In the genomic region with DNA sequence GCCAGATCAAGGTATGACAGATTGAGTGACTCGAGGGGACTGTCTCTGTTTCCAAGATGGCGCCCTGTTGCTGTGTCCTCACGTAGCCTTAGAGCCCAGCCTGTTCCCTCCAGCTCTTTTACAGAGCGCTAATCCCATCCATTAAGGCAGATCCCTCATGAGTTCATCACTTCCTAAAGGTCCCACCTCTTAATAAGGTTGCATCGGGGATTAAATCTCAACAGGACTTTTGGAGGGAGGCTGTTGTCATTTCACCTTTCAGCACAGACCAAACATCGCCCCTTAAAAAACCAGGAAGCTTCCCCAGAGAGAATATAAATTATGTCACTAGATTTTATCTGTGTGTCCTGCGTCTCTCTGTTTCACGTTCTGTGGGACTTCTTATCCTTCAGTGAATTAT, we compare ENCODE assay signal across 24 cellular contexts. TPM values are rescaled to one million over a fixed set of nuclear protein-coding genes. Genes with fewer than 3 reads are reported as not detected.
A peak's percentile ranks its signal among the peaks of the same experiment; 100 is the strongest.
DNase-seq lines count a peak whose midpoint lies in the region; ATAC-seq, FAIRE-seq and TF ChIP-seq lines count a peak whose summit lies in the region.
"Had no signal": no experiment of that assay in that cellular context is flagged by ENCODE, and none has a peak within 500 bp of the region (broad histone marks: within the 10 kb centered on the region; RNA-seq: fewer than 3 reads in every experiment).

No MANE protein-coding gene starts in this region.

- DNase-seq in BE2C (peak; percentile 2), NCI-H146 treated with DMSO at 0.1 percent for 48 hours (lab: John Stamatoyannopoulos, UW; ENCODE audit: unreplicated experiment) (peak; percentile 53), SK-N-DZ (ENCODE audit: low spot score) (peak; percentile 77), keratinocyte (ENCODE audit: low read depth, low spot score) (no peak), body of pancreas (no peak), NCI-H774 (lab: John Stamatoyannopoulos, UW) (no peak)
- no peak for DNase-seq in activated CD4-positive, alpha-beta T cell treated with anti-CD3 and anti-CD28 coated beads, Interleukin-2, amount 10 ng/mL, durations not matched to agents 24 days and 14 days
- DNase-seq: CD4-positive, alpha-beta T cell; COR-L47; DMS 273 treated with DMSO at 0.1 percent for 48 hours; DMS79 treated with DMSO at 0.1 percent for 48 hours; NCI-H1105; NCI-H1694; NCI-H2081; NCI-H446; NCI-H526 treated with DMSO at 0.1 percent for 48 hours; Right ventricle myocardium superior; T-helper 1 cell had no signal

- no peaks in the 10 kb centered on the region for H3K36me3 Mint-ChIP-seq in activated CD4-positive, alpha-beta T cell treated with anti-CD3 and anti-CD28 coated beads, Interleukin-2, amount 10 ng/mL, durations not matched to agents 24 days and 14 days (ENCODE audit: low read depth)

- H3K27me3 ChIP-seq in BE2C = no peaks in the 10 kb centered on the region
- peaks cover 5% of the 10 kb centered on the region for H3K27me3 ChIP-seq in keratinocyte (ENCODE audit: control insufficient read depth, extremely low read depth, insufficient read depth, low read length)
- no peaks in the 10 kb centered on the region for H3K27me3 ChIP-seq in body of pancreas
- H3K27me3 ChIP-seq: BLaER1 had no signal

- no peak overlapping the region for H3K4me3 Mint-ChIP-seq in activated CD4-positive, alpha-beta T cell treated with anti-CD3 and anti-CD28 coated beads, Interleukin-2, amount 10 ng/mL, durations not matched to agents 24 days and 14 days
- H3K4me3 Mint-ChIP-seq: CD4-positive, alpha-beta T cell had no signal

- no peak for TF ChIP-seq CTCF in BE2C (IDR thresholded peaks at IDR 0.05; ENCODE audit: low read depth, low read length)
- no peak for TF ChIP-seq CTCF in keratinocyte (optimal IDR thresholded peaks at IDR 0.05 in 1 of 3, IDR thresholded peaks at IDR 0.05 in 1 of 3, conservative IDR thresholded peaks at IDR 0.05 in 1 of 3; ENCODE audit: extremely low read depth in 1 of 3, insufficient read depth in 2 of 3, low read length in 3 of 3)
- no peak for TF ChIP-seq CTCF in body of pancreas (IDR thresholded peaks at IDR 0.05)

- WGBS in body of pancreas, 2 donors = 66 to 73% methylated on average over 8 of the region's 8 CpGs

- H2AFZ ChIP-seq in keratinocyte (ENCODE audit: control insufficient read depth, low read length) = peak overlapping the region; percentile 42

- H3K4me1 ChIP-seq in BE2C (no peaks in the 10 kb centered on the region), keratinocyte (ENCODE audit: control insufficient read depth, extremely low read depth, insufficient read depth, low read length) (no peaks in the 10 kb centered on the region), body of pancreas (no peaks in the 10 kb centered on the region)
- H3K4me1 ChIP-seq: A549 had no signal

- dilution Hi-C loops in keratinocyte (cut with MboI; ENCODE audit: extremely low pct_ligation_motif_present, low sequenced_read_pairs) = no loop called here

- peaks cover 3% of the 10 kb centered on the region for H3K27me3 Mint-ChIP-seq in activated CD4-positive, alpha-beta T cell treated with anti-CD3 and anti-CD28 coated beads, Interleukin-2, amount 10 ng/mL, durations not matched to agents 24 days and 14 days

- intact Hi-C loops in activated CD4-positive, alpha-beta T cell treated with anti-CD3 and anti-CD28 coated beads, Interleukin-2, amount 10 ng/mL, durations not matched to agents 24 days and 14 days (cut with micrococcal nuclease) = no loop called here
- intact Hi-C loops in body of pancreas (cut with DNase I) = no loop called here

- no peak overlapping the region for H3K9ac ChIP-seq in keratinocyte (ENCODE audit: control insufficient read depth, extremely low read depth, insufficient read depth, low read length)
- H3K9ac ChIP-seq: BLaER1, KMS-11 had no signal

- H3K36me3 ChIP-seq in BE2C = no peaks in the 10 kb centered on the region
- H3K36me3 ChIP-seq in keratinocyte (ENCODE audit: control insufficient read depth in 2 of 2, extremely low read depth in 1 of 2, insufficient read depth in 2 of 2, low read length in 2 of 2) = no peaks in the 10 kb centered on the region
- no peaks in the 10 kb centered on the region for H3K36me3 ChIP-seq in body of pancreas (replicated peaks in 1 of 2; ENCODE audit: insufficient read depth in 1 of 2, low read depth in 2 of 2)
- H3K36me3 ChIP-seq: BLaER1, HAP-1 had no signal

- no peak for FAIRE-seq in keratinocyte (lab: Jason Lieb, UNC)
- FAIRE-seq: A549, HTR-8/SVneo had no signal

- H3K27ac Mint-ChIP-seq in activated CD4-positive, alpha-beta T cell treated with anti-CD3 and anti-CD28 coated beads, Interleukin-2, amount 10 ng/mL, durations not matched to agents 24 days and 14 days = no peak overlapping the region
- H3K27ac Mint-ChIP-seq: CD4-positive, alpha-beta T cell had no signal

- no peaks in the 10 kb centered on the region for H3K79me2 ChIP-seq in keratinocyte (ENCODE audit: control insufficient read depth, insufficient read depth, low read length)

- H3K27ac ChIP-seq in keratinocyte (ENCODE audit: control insufficient read depth, insufficient read depth, low read length) = no peak overlapping the region
- no peak overlapping the region for H3K27ac ChIP-seq in body of pancreas
- H3K27ac ChIP-seq: A549, BLaER1, KMS-11 had no signal

- H3K9me3 ChIP-seq in BE2C (no peaks in the 10 kb centered on the region), keratinocyte (ENCODE audit: control insufficient read depth, low read depth, low read length) (no peaks in the 10 kb centered on the region), body of pancreas (no peaks in the 10 kb centered on the region)
- H3K9me3 ChIP-seq: A549, HAP-1 had no signal

- H4K20me1 ChIP-seq in keratinocyte (ENCODE audit: control insufficient read depth, extremely low read depth, insufficient read depth, low read length) = no peaks in the 10 kb centered on the region
- H4K20me1 ChIP-seq: BLaER1 had no signal

- H3K4me2 ChIP-seq in keratinocyte (ENCODE audit: control insufficient read depth, extremely low read depth, insufficient read depth, low read depth, low read length) = no peak overlapping the region
- H3K4me2 ChIP-seq: A549, BLaER1, KMS-11 had no signal

- no peaks in the 10 kb centered on the region for H3K4me1 Mint-ChIP-seq in activated CD4-positive, alpha-beta T cell treated with anti-CD3 and anti-CD28 coated beads, Interleukin-2, amount 10 ng/mL, durations not matched to agents 24 days and 14 days

- no peaks in the 10 kb centered on the region for H3K9me3 Mint-ChIP-seq in activated CD4-positive, alpha-beta T cell treated with anti-CD3 and anti-CD28 coated beads, Interleukin-2, amount 10 ng/mL, durations not matched to agents 24 days and 14 days
- H3K9me3 Mint-ChIP-seq: CD4-positive, alpha-beta T cell had no signal

- TF ChIP-seq POLR2A in body of pancreas (IDR thresholded peaks at IDR 0.05) = no peak

- H3K4me3 ChIP-seq in BE2C (ENCODE audit: low read depth, low read length) = no peak overlapping the region; the same call in 1 of the 2 replicates
- H3K4me3 ChIP-seq in keratinocyte (ENCODE audit: control insufficient read depth in 2 of 3, extremely low read depth in 1 of 3, insufficient read depth in 2 of 3, low read depth in 1 of 3, low read length in 3 of 3) = no peak overlapping the region
- H3K4me3 ChIP-seq in body of pancreas = no peak overlapping the region
- H3K4me3 ChIP-seq: A549, BLaER1, HAP-1 had no signal

- H3K9me1 ChIP-seq in keratinocyte (ENCODE audit: control insufficient read depth, extremely low read depth, insufficient read depth, low read length) = no peaks in the 10 kb centered on the region

- ATAC-seq in body of pancreas (no peak), HG03469 (IDR thresholded peaks at IDR 0.05; ENCODE audit: unreplicated experiment) (no peak)
- ATAC-seq: A549 had no signal

RNA-seq across cellular contexts. Expression of gene DHRSX, which starts 32.6 kb away (rescaled TPM):
- polyA plus RNA-seq in BE2C (2012; ENCODE audit: insufficient read depth, insufficient read length, low read depth) = 17.0 TPM
- polyA plus RNA-seq in SK-N-DZ (2014; cell fraction: cytosol; rRNA removed) = 4.5 and 6.4 TPM in 2 replicates
- 2.9 and 6.0 TPM in 2 replicates for polyA plus RNA-seq in SK-N-DZ (2014; cell fraction: nucleus; rRNA removed)
- 20.4 to 34.5 TPM (median 25.7 TPM) in 3 replicates for polyA plus RNA-seq in keratinocyte
- 13.1 TPM for polyA plus RNA-seq in keratinocyte (2011; ENCODE audit: low read depth)
- polyA plus RNA-seq in keratinocyte (2011; cell fraction: cytosol; rRNA removed) = 37.6 and 39.3 TPM in 2 replicates
- 33.3 and 36.0 TPM in 2 replicates for polyA plus RNA-seq in keratinocyte (2011; cell fraction: nucleus; rRNA removed)
- 20.5 and 26.5 TPM in 2 replicates for polyA plus RNA-seq in keratinocyte (2012; ENCODE audit: low replicate concordance)
- 24.9 to 44.5 TPM (median 33.0 TPM) in 3 replicates for polyA minus RNA-seq in keratinocyte
- 34.7 TPM for polyA minus RNA-seq in keratinocyte (2011; cell fraction: cytosol; rRNA and poly(A)+ RNA removed)
- polyA minus RNA-seq in keratinocyte (2011; cell fraction: nucleus; rRNA and poly(A)+ RNA removed) = 15.3 and 21.3 TPM in 2 replicates
- total RNA-seq in activated CD4-positive, alpha-beta T cell treated with anti-CD3 and anti-CD28 coated beads, Interleukin-2, amount 10 ng/mL, durations not matched to agents 24 days and 14 days = 25.7 and 26.6 TPM in 2 replicates
- 10 to 100 TPM; 14.8 to 46.5 TPM for total RNA-seq in body of pancreas

RNA-seq across cellular contexts. Expression of gene ZBED1, which starts 32.6 kb away (rescaled TPM):
- 10.7 TPM for polyA plus RNA-seq in BE2C (2012; ENCODE audit: insufficient read depth, insufficient read length, low read depth)
- 16.0 and 16.8 TPM in 2 replicates for polyA plus RNA-seq in SK-N-DZ (2014; cell fraction: cytosol; rRNA removed)
- 2.7 and 4.3 TPM in 2 replicates for polyA plus RNA-seq in SK-N-DZ (2014; cell fraction: nucleus; rRNA removed)
- polyA plus RNA-seq in keratinocyte = 9.0 to 15.0 TPM (median 13.8 TPM) in 3 replicates
- 11.4 TPM for polyA plus RNA-seq in keratinocyte (2011; ENCODE audit: low read depth)
- polyA plus RNA-seq in keratinocyte (2011; cell fraction: cytosol; rRNA removed) = 7.1 and 13.9 TPM in 2 replicates
- polyA plus RNA-seq in keratinocyte (2011; cell fraction: nucleus; rRNA removed) = 10.7 and 13.7 TPM in 2 replicates
- polyA plus RNA-seq in keratinocyte (2012; ENCODE audit: low replicate concordance) = 10.7 and 13.6 TPM in 2 replicates
- 10.3 to 16.3 TPM (median 12.5 TPM) in 3 replicates for polyA minus RNA-seq in keratinocyte
- polyA minus RNA-seq in keratinocyte (2011; cell fraction: cytosol; rRNA and poly(A)+ RNA removed) = 24.4 TPM
- 12.7 and 18.6 TPM in 2 replicates for polyA minus RNA-seq in keratinocyte (2011; cell fraction: nucleus; rRNA and poly(A)+ RNA removed)
- total RNA-seq in activated CD4-positive, alpha-beta T cell treated with anti-CD3 and anti-CD28 coated beads, Interleukin-2, amount 10 ng/mL, durations not matched to agents 24 days and 14 days = 40.1 and 46.2 TPM in 2 replicates
- 10 to 100 TPM; 35.5 to 39.2 TPM for total RNA-seq in body of pancreas

Comparison
In these comparisons a context has a peak if more than half of its experiments do, and no peak if none do; other contexts are left out.
1. DNase-seq: peak in BE2C (single experiment), NCI-H146 treated with DMSO at 0.1 percent for 48 hours (single experiment) and SK-N-DZ (single experiment); none in keratinocyte (single experiment), activated CD4-positive, alpha-beta T cell treated with anti-CD3 and anti-CD28 coated beads, Interleukin-2, amount 10 ng/mL, durations not matched to agents 24 days and 14 days (single experiment), body of pancreas (0 of 4) and NCI-H774 (single experiment).